Comparison of ENCODE assay signal across 8 cellular contexts in genomic region chr15:63277893-63278505, GRCh38. TPM values are rescaled to one million over a fixed set of nuclear protein-coding genes. Genes with fewer than 3 reads are reported as not detected.
A peak's percentile ranks its signal among the peaks of the same experiment; 100 is the strongest.
DNase-seq lines count a peak whose midpoint lies in the region; ATAC-seq and TF ChIP-seq lines count a peak whose summit lies in the region.

No MANE protein-coding gene starts in this region.

- no peaks in the 10 kb centered on the region for H3K9me3 ChIP-seq in RWPE2 (ENCODE audit: severe bottlenecking)

- H3K4me1 ChIP-seq in RWPE2 (ENCODE audit: insufficient read depth, poor library complexity, severe bottlenecking), result peaks cover 10% of the 10 kb centered on the region

- DNase-seq in NCI-H2227 (lab: John Stamatoyannopoulos, UW; ENCODE audit: unreplicated experiment) (peak; percentile 19), NCI-H2227 treated with DMSO at 0.1 percent for 48 hours (lab: John Stamatoyannopoulos, UW) (no peak), RWPE2 (ENCODE audit: low spot score) (no peak), fibroblast of the aortic adventitia (ENCODE audit: low read depth) (no peak), pons (ENCODE audit: low spot score) (peak; percentile 35), D341Med (ENCODE audit: low spot score) (no peak)

- TF ChIP-seq CTCF in RWPE2 (IDR thresholded peaks at IDR 0.05; ENCODE audit: poor library complexity, severe bottlenecking) (peak; percentile 20), fibroblast of the aortic adventitia (IDR thresholded peaks at IDR 0.05; ENCODE audit: insufficient read depth, low read length) (no peak)

- peak; percentile 39; the same call in 1 of the 3 replicates for ATAC-seq in RWPE2 (ENCODE audit: low read depth)
- no peak for ATAC-seq in HG03159 (IDR thresholded peaks at IDR 0.05; ENCODE audit: unreplicated experiment)
- no peak for ATAC-seq in HG03097 (IDR thresholded peaks at IDR 0.05; ENCODE audit: low FRiP score, unreplicated experiment)

- no peaks in the 10 kb centered on the region for H3K27me3 ChIP-seq in RWPE2 (ENCODE audit: insufficient read depth, poor library complexity, severe bottlenecking)

- H3K4me3 ChIP-seq in RWPE2 (ENCODE audit: severe bottlenecking) (peak overlapping the region; percentile 70), fibroblast of the aortic adventitia (ENCODE audit: low read depth, low read length) (peak overlapping the region; percentile 80)

- H3K36me3 ChIP-seq in RWPE2 (ENCODE audit: low read depth), result no peaks in the 10 kb centered on the region; the same call in 1 of the 2 replicates

- H3K27ac ChIP-seq in RWPE2 (ENCODE audit: poor library complexity, severe bottlenecking), result no peak overlapping the region

RNA-seq across cellular contexts. Expression of gene APH1B, which starts 0.6 kb away (rescaled TPM):
- total RNA-seq in fibroblast of the aortic adventitia (ENCODE audit: low replicate concordance), result 7.8 and 22.3 TPM in 2 replicates

Comparison
In these comparisons a context has a peak if more than half of its experiments do, and no peak if none do; other contexts are left out.
1. DNase-seq: peak in NCI-H2227 (single experiment) and pons (single experiment); none in NCI-H2227 treated with DMSO at 0.1 percent for 48 hours (single experiment), RWPE2 (single experiment), fibroblast of the aortic adventitia (single experiment) and D341Med (single experiment).